13 cellular contexts compared by ENCODE assay signal in genomic region chr16:74560912-74561311, GRCh38. TPM values are rescaled to one million over a fixed set of nuclear protein-coding genes. Genes with fewer than 3 reads are reported as not detected.
DNase-seq lines count a peak whose midpoint lies in the region; ATAC-seq and TF ChIP-seq lines count a peak whose summit lies in the region.
"Had no signal": no experiment of that assay in that cellular context is flagged by ENCODE, and none has a peak within 500 bp of the region (broad histone marks: within the 10 kb centered on the region; RNA-seq: fewer than 3 reads in every experiment).

No MANE protein-coding gene starts in this region.

- H3K4me1 ChIP-seq in CD8-positive, alpha-beta T cell (ENCODE audit: insufficient read depth, low read length), result peaks cover 50% of the 10 kb centered on the region
- peaks cover 6 to 44% of the 10 kb centered on the region in 2 donors for H3K4me1 ChIP-seq in naive thymus-derived CD4-positive, alpha-beta T cell (ENCODE audit: control insufficient read depth in 2 of 2, insufficient read depth in 2 of 2, low read length in 2 of 2)

- no peak for ATAC-seq in CD8-positive, alpha-beta T cell
- no peak for ATAC-seq in naive thymus-derived CD4-positive, alpha-beta T cell
- ATAC-seq: HCT116 had no signal

- in situ Hi-C loops in G401 (cut with HindIII; ENCODE audit: low sequenced_read_pairs), result no loop called here

- no peaks in the 10 kb centered on the region for H3K9me3 Mint-ChIP-seq in CD8-positive, alpha-beta T cell
- H3K9me3 Mint-ChIP-seq in naive thymus-derived CD4-positive, alpha-beta T cell, result no peaks in the 10 kb centered on the region
- H3K9me3 Mint-ChIP-seq in activated CD4-positive, alpha-beta T cell treated with anti-CD3 and anti-CD28 coated beads, Interleukin-2, amount 10 ng/mL, durations not matched to agents 7 days and 5 days, result no peaks in the 10 kb centered on the region

- H3K27ac Mint-ChIP-seq in CD8-positive, alpha-beta T cell, result peak overlapping the region; percentile 9
- H3K27ac Mint-ChIP-seq in naive thymus-derived CD4-positive, alpha-beta T cell, result peak overlapping the region in 6 of 9 donors; percentile 20 to 79 (median 55)
- H3K27ac Mint-ChIP-seq in activated CD4-positive, alpha-beta T cell treated with anti-CD3 and anti-CD28 coated beads, Interleukin-2, amount 10 ng/mL, durations not matched to agents 7 days and 5 days, result no peak overlapping the region

- no peaks in the 10 kb centered on the region for H3K27me3 Mint-ChIP-seq in CD8-positive, alpha-beta T cell (ENCODE audit: low read depth)
- H3K27me3 Mint-ChIP-seq in naive thymus-derived CD4-positive, alpha-beta T cell, result no peaks in the 10 kb centered on the region
- H3K27me3 Mint-ChIP-seq in activated CD4-positive, alpha-beta T cell treated with anti-CD3 and anti-CD28 coated beads, Interleukin-2, amount 10 ng/mL, durations not matched to agents 7 days and 5 days, result no peaks in the 10 kb centered on the region

- intact Hi-C loops in CD8-positive, alpha-beta T cell (cut with DNase I, micrococcal nuclease), result loop anchor here in 1 of 2 experiments (5.0 kb wide), 1 partner anchor 41 kb away; no protein-coding TSS in a partner anchor
- intact Hi-C loops in naive thymus-derived CD4-positive, alpha-beta T cell (cut with micrococcal nuclease), result no loop called here

- H3K36me3 ChIP-seq in CD8-positive, alpha-beta T cell (ENCODE audit: insufficient read depth, low read length), result no peaks in the 10 kb centered on the region
- H3K36me3 ChIP-seq in naive thymus-derived CD4-positive, alpha-beta T cell (ENCODE audit: control insufficient read depth in 2 of 3, insufficient read depth in 3 of 3, low read length in 3 of 3), result no peaks in the 10 kb centered on the region

- H3K27ac ChIP-seq in CD8-positive, alpha-beta T cell (ENCODE audit: low read depth, low read length), result no peak overlapping the region
- no peak overlapping the region for H3K27ac ChIP-seq in naive thymus-derived CD4-positive, alpha-beta T cell (ENCODE audit: low read depth, low read length)
- H3K27ac ChIP-seq: HL-60 had no signal

- H3K4me1 Mint-ChIP-seq in CD8-positive, alpha-beta T cell (ENCODE audit: low read depth), result peaks cover 75% of the 10 kb centered on the region
- H3K4me1 Mint-ChIP-seq in naive thymus-derived CD4-positive, alpha-beta T cell, result peaks cover 49 to 97% (median 87%) of the 10 kb centered on the region in 7 donors
- H3K4me1 Mint-ChIP-seq in activated CD4-positive, alpha-beta T cell treated with anti-CD3 and anti-CD28 coated beads, Interleukin-2, amount 10 ng/mL, durations not matched to agents 7 days and 5 days, result peaks cover 44% of the 10 kb centered on the region

- H3K9me3 ChIP-seq in CD8-positive, alpha-beta T cell (ENCODE audit: low read length), result no peaks in the 10 kb centered on the region
- no peaks in the 10 kb centered on the region for H3K9me3 ChIP-seq in naive thymus-derived CD4-positive, alpha-beta T cell (ENCODE audit: control insufficient read depth in 2 of 3, low read length in 3 of 3)

- DNase-seq in CD8-positive, alpha-beta T cell, result no peak
- DNase-seq in G401 (ENCODE audit: low spot score) (peak; percentile 73), cerebellum (ENCODE audit: low spot score) (peak; percentile 63), NCI-H146 treated with DMSO at 0.1 percent for 48 hours (lab: John Stamatoyannopoulos, UW; ENCODE audit: unreplicated experiment) (no peak)
- DNase-seq in naive thymus-derived CD4-positive, alpha-beta T cell, result no peak
- DNase-seq in activated CD4-positive, alpha-beta T cell treated with anti-CD3 and anti-CD28 coated beads, Interleukin-2, amount 10 ng/mL, durations not matched to agents 7 days and 5 days, result no peak
- DNase-seq in stimulated activated CD4-positive, alpha-beta T cell treated with anti-CD3 and anti-CD28 coated beads, Interleukin-4, amount 100 ng/mL, for 4 hours, result no peak
- DNase-seq: DMS79, NCI-H2029 treated with DMSO at 0.1 percent for 48 hours, NCI-H774, SHP77 had no signal

- peaks cover 24% of the 10 kb centered on the region for H3K36me3 Mint-ChIP-seq in CD8-positive, alpha-beta T cell
- peaks cover 0 to 15% (median 3%) of the 10 kb centered on the region in 5 donors for H3K36me3 Mint-ChIP-seq in naive thymus-derived CD4-positive, alpha-beta T cell
- H3K36me3 Mint-ChIP-seq in activated CD4-positive, alpha-beta T cell treated with anti-CD3 and anti-CD28 coated beads, Interleukin-2, amount 10 ng/mL, durations not matched to agents 7 days and 5 days (ENCODE audit: low read depth), result peaks cover 25% of the 10 kb centered on the region

- no peak for TF ChIP-seq CTCF in CD8-positive, alpha-beta T cell (IDR thresholded peaks at IDR 0.05)

- POLR2A ChIA-PET in CD8-positive, alpha-beta T cell (lab: Charles Lee), result interaction anchor here (1.4 kb wide), 1 partner anchor 46 kb away, joined by 4 read pairs; the partner anchor contains the start of gene GLG1
- POLR2A ChIA-PET in naive thymus-derived CD4-positive, alpha-beta T cell (lab: Charles Lee), result interaction anchor here (1.0 to 1.1 kb wide), 2 partner anchors 11 to 13 kb away, joined by 3 to 4 read pairs; no protein-coding TSS in a partner anchor
- POLR2A ChIA-PET in activated CD4-positive, alpha-beta T cell treated with anti-CD3 and anti-CD28 coated beads, Interleukin-2, amount 10 ng/mL, durations not matched to agents 7 days and 5 days (lab: Charles Lee), result interaction anchor here (0.5 kb wide), 1 partner anchor 17 kb away, joined by 3 read pairs; no protein-coding TSS in a partner anchor

- CTCF ChIA-PET in CD8-positive, alpha-beta T cell (lab: Charles Lee), result interaction anchor here (0.6 kb wide), 1 partner anchor 94 kb away, joined by 3 read pairs; no protein-coding TSS in a partner anchor
- CTCF ChIA-PET in naive thymus-derived CD4-positive, alpha-beta T cell (lab: Charles Lee), result no interaction called here
- CTCF ChIA-PET in activated CD4-positive, alpha-beta T cell treated with anti-CD3 and anti-CD28 coated beads, Interleukin-2, amount 10 ng/mL, durations not matched to agents 7 days and 5 days (lab: Charles Lee), result interaction anchor here (0.8 to 0.9 kb wide), 2 partner anchors 19 to 55 kb away, joined by 3 read pairs; no protein-coding TSS in a partner anchor

- H3K4me3 ChIP-seq in CD8-positive, alpha-beta T cell (ENCODE audit: low read depth, low read length), result no peak overlapping the region
- H3K4me3 ChIP-seq in naive thymus-derived CD4-positive, alpha-beta T cell (ENCODE audit: low read length), result no peak overlapping the region

- no peaks in the 10 kb centered on the region for H3K27me3 ChIP-seq in CD8-positive, alpha-beta T cell (ENCODE audit: insufficient read depth, low read length)
- H3K27me3 ChIP-seq in naive thymus-derived CD4-positive, alpha-beta T cell (ENCODE audit: control insufficient read depth in 2 of 2, insufficient read depth in 2 of 2, low read length in 2 of 2), result no peaks in the 10 kb centered on the region

- no peak overlapping the region for H3K4me3 Mint-ChIP-seq in CD8-positive, alpha-beta T cell
- no peak overlapping the region for H3K4me3 Mint-ChIP-seq in naive thymus-derived CD4-positive, alpha-beta T cell
- no peak overlapping the region for H3K4me3 Mint-ChIP-seq in activated CD4-positive, alpha-beta T cell treated with anti-CD3 and anti-CD28 coated beads, Interleukin-2, amount 10 ng/mL, durations not matched to agents 7 days and 5 days

RNA-seq across cellular contexts. Expression of gene GLG1, which starts 46.0 kb away (rescaled TPM):
- 10 to 100 TPM; 73.7 to 79.4 TPM for total RNA-seq in CD8-positive, alpha-beta T cell
- 47.3 and 78.4 TPM in 2 replicates for total RNA-seq in G401 (2014; rRNA removed; shearing (Covaris generic))
- total RNA-seq in cerebellum, result 98.6 TPM
- 100 to 1,000 TPM; 125 to 198 (median 188) TPM for total RNA-seq in naive thymus-derived CD4-positive, alpha-beta T cell
- polyA plus RNA-seq in naive thymus-derived CD4-positive, alpha-beta T cell, result 100 to 1,000 TPM; 181 to 285 TPM
- total RNA-seq in activated CD4-positive, alpha-beta T cell treated with anti-CD3 and anti-CD28 coated beads, Interleukin-2, amount 10 ng/mL, durations not matched to agents 7 days and 5 days, result 100 to 1,000 TPM; 151 to 157 TPM

Comparison
In these comparisons a context has a peak if more than half of its experiments do, and no peak if none do; other contexts are left out.
1. DNase-seq: peak in G401 (single experiment) and cerebellum (single experiment); none in CD8-positive, alpha-beta T cell (0 of 7), naive thymus-derived CD4-positive, alpha-beta T cell (0 of 9), activated CD4-positive, alpha-beta T cell treated with anti-CD3 and anti-CD28 coated beads, Interleukin-2, amount 10 ng/mL, durations not matched to agents 7 days and 5 days (single experiment), stimulated activated CD4-positive, alpha-beta T cell treated with anti-CD3 and anti-CD28 coated beads, Interleukin-4, amount 100 ng/mL, for 4 hours (0 of 2) and NCI-H146 treated with DMSO at 0.1 percent for 48 hours (single experiment).